In genomic region chr13:98997738-98998641, GRCh38 we compare ENCODE assay signal across 9 cellular contexts. TPM values are rescaled to one million over a fixed set of nuclear protein-coding genes. Genes with fewer than 3 reads are reported as not detected.
A peak's percentile ranks its signal among the peaks of the same experiment; 100 is the strongest.
DNase-seq lines count a peak whose midpoint lies in the region; ATAC-seq and TF ChIP-seq lines count a peak whose summit lies in the region.
"Had no signal": no experiment of that assay in that cellular context is flagged by ENCODE, and none has a peak within 500 bp of the region (broad histone marks: within the 10 kb centered on the region; RNA-seq: fewer than 3 reads in every experiment).

No MANE protein-coding gene starts in this region.

- peak overlapping the region; percentile 53 for H3K4me3 Mint-ChIP-seq in activated naive CD4-positive, alpha-beta T cell treated with anti-CD3 and anti-CD28 coated beads, Interleukin-2, amount 50 U/mL, for 24 hours
- peak overlapping the region; percentile 51 for H3K4me3 Mint-ChIP-seq in stimulated activated naive CD8-positive, alpha-beta T cell treated with anti-CD3 and anti-CD28 coated beads, Interleukin-15, Interleukin-2, amounts not matched to agents 100 ng/mL and 50 ng/mL, for 24 hours
- H3K4me3 Mint-ChIP-seq: GM23338 had no signal

- no peak for DNase-seq in activated naive CD4-positive, alpha-beta T cell (lab: John Stamatoyannopoulos, UW)
- DNase-seq in NCI-H748 treated with DMSO at 0.1 percent for 48 hours (lab: John Stamatoyannopoulos, UW) (peak; percentile 31), SK-N-DZ (ENCODE audit: low spot score) (no peak)

- ATAC-seq in esophagus mucosa = peak; percentile 88
- ATAC-seq in GM19328 (IDR thresholded peaks at IDR 0.05; ENCODE audit: unreplicated experiment) = no peak
- ATAC-seq in GM18505 (IDR thresholded peaks at IDR 0.05; ENCODE audit: unreplicated experiment) = no peak
- ATAC-seq: GM23338 had no signal

- H3K36me3 Mint-ChIP-seq in activated naive CD4-positive, alpha-beta T cell treated with anti-CD3 and anti-CD28 coated beads, Interleukin-2, amount 50 U/mL, for 24 hours = peaks cover 4% of the 10 kb centered on the region
- no peaks in the 10 kb centered on the region for H3K36me3 Mint-ChIP-seq in stimulated activated naive CD8-positive, alpha-beta T cell treated with anti-CD3 and anti-CD28 coated beads, Interleukin-15, Interleukin-2, amounts not matched to agents 100 ng/mL and 50 ng/mL, for 24 hours (ENCODE audit: low read depth)

- H3K4me1 Mint-ChIP-seq in activated naive CD4-positive, alpha-beta T cell treated with anti-CD3 and anti-CD28 coated beads, Interleukin-2, amount 50 U/mL, for 24 hours = peaks cover 99% of the 10 kb centered on the region
- H3K4me1 Mint-ChIP-seq in stimulated activated naive CD8-positive, alpha-beta T cell treated with anti-CD3 and anti-CD28 coated beads, Interleukin-15, Interleukin-2, amounts not matched to agents 100 ng/mL and 50 ng/mL, for 24 hours (ENCODE audit: low read depth) = peaks cover 74% of the 10 kb centered on the region

- peak overlapping the region; percentile 88 for H3K27ac Mint-ChIP-seq in activated naive CD4-positive, alpha-beta T cell treated with anti-CD3 and anti-CD28 coated beads, Interleukin-2, amount 50 U/mL, for 24 hours
- peak overlapping the region; percentile 76 for H3K27ac Mint-ChIP-seq in stimulated activated naive CD8-positive, alpha-beta T cell treated with anti-CD3 and anti-CD28 coated beads, Interleukin-15, Interleukin-2, amounts not matched to agents 100 ng/mL and 50 ng/mL, for 24 hours
- H3K27ac Mint-ChIP-seq: GM23338 had no signal

- H3K9me3 Mint-ChIP-seq in activated naive CD4-positive, alpha-beta T cell treated with anti-CD3 and anti-CD28 coated beads, Interleukin-2, amount 50 U/mL, for 24 hours = no peaks in the 10 kb centered on the region
- no peaks in the 10 kb centered on the region for H3K9me3 Mint-ChIP-seq in stimulated activated naive CD8-positive, alpha-beta T cell treated with anti-CD3 and anti-CD28 coated beads, Interleukin-15, Interleukin-2, amounts not matched to agents 100 ng/mL and 50 ng/mL, for 24 hours
- H3K9me3 Mint-ChIP-seq: GM23338 had no signal

- no peak for TF ChIP-seq POLR2A in GM18505 (IDR thresholded peaks at IDR 0.05; ENCODE audit: borderline replicate concordance, extremely low read depth, insufficient read depth, insufficient read length)

- no peaks in the 10 kb centered on the region for H3K27me3 Mint-ChIP-seq in activated naive CD4-positive, alpha-beta T cell treated with anti-CD3 and anti-CD28 coated beads, Interleukin-2, amount 50 U/mL, for 24 hours
- no peaks in the 10 kb centered on the region for H3K27me3 Mint-ChIP-seq in stimulated activated naive CD8-positive, alpha-beta T cell treated with anti-CD3 and anti-CD28 coated beads, Interleukin-15, Interleukin-2, amounts not matched to agents 100 ng/mL and 50 ng/mL, for 24 hours

RNA-seq across cellular contexts. Expression of gene DOCK9, which starts 20.1 kb away (rescaled TPM):
- 97.3 TPM for total RNA-seq in esophagus mucosa
- 1.9 and 2.7 TPM in 2 replicates for polyA plus RNA-seq in SK-N-DZ (2014; cell fraction: cytosol; rRNA removed)
- 1.2 and 3.3 TPM in 2 replicates for polyA plus RNA-seq in SK-N-DZ (2014; cell fraction: nucleus; rRNA removed)
